1 cellular context compared by ENCODE assay signal in the genomic region with DNA sequence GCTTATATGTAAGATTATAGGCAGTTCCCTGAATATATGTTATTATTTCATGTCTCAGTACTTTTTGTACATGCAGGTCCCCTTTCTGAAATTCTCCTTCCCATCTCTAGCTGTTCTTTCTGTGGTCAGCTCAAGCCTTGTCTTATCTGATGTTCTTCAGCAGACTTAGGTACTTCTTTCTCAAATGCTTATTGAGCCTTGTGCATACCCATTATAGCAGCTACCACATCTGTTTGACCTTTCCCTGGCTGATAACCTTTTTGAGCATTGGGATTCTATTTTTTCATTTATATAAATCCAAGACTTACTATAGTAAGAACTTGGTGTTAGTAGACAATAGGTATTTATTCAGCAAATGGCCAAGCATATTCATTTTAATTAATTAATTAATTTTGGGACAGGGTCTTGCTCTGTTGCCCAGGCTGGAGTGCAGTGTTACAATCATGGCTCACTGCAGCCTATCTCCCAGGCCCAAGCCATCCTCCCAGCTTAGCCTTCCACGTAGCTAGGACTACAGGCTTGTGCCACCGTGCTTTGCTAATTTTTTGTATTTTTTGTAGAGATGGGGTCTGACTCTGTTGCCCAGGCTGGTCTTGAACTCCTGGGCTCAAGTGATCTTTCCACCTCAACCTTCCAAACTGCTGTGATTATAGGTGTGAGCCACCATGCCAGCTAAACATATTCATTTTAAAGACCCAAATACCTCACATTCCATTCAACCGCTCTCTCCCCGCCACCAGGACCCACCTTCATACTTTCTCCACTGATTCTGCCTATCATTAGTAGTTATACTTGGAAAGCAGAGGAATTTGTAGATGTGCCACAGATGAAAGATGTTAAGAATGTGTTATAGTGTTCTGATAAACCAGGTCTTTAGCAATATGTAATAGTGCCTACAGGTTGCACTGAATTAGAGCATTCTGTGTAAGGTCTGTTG.
TF ChIP-seq lines count a peak whose summit lies in the region.

No MANE protein-coding gene starts in this region.

TF ChIP-seq in SK-N-SH, 30 proteins besides CTCF, POLR2A, EP300 and RAD21 (continued from another document):
- TF ChIP-seq, protein P1, sequence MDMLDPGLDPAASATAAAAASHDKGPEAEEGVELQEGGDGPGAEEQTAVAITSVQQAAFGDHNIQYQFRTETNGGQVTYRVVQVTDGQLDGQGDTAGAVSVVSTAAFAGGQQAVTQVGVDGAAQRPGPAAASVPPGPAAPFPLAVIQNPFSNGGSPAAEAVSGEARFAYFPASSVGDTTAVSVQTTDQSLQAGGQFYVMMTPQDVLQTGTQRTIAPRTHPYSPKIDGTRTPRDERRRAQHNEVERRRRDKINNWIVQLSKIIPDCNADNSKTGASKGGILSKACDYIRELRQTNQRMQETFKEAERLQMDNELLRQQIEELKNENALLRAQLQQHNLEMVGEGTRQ (IDR thresholded peaks at IDR 0.05; ENCODE audit: borderline replicate concordance, low read depth, low read length): no peak
- TF ChIP-seq JUND (IDR thresholded peaks at IDR 0.05): no peak
- TF ChIP-seq, protein P2, sequence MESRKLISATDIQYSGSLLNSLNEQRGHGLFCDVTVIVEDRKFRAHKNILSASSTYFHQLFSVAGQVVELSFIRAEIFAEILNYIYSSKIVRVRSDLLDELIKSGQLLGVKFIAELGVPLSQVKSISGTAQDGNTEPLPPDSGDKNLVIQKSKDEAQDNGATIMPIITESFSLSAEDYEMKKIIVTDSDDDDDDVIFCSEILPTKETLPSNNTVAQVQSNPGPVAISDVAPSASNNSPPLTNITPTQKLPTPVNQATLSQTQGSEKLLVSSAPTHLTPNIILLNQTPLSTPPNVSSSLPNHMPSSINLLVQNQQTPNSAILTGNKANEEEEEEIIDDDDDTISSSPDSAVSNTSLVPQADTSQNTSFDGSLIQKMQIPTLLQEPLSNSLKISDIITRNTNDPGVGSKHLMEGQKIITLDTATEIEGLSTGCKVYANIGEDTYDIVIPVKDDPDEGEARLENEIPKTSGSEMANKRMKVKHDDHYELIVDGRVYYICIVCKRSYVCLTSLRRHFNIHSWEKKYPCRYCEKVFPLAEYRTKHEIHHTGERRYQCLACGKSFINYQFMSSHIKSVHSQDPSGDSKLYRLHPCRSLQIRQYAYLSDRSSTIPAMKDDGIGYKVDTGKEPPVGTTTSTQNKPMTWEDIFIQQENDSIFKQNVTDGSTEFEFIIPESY (IDR thresholded peaks at IDR 0.05; ENCODE audit: borderline replicate concordance, low read depth): no peak
- TF ChIP-seq, protein P3, sequence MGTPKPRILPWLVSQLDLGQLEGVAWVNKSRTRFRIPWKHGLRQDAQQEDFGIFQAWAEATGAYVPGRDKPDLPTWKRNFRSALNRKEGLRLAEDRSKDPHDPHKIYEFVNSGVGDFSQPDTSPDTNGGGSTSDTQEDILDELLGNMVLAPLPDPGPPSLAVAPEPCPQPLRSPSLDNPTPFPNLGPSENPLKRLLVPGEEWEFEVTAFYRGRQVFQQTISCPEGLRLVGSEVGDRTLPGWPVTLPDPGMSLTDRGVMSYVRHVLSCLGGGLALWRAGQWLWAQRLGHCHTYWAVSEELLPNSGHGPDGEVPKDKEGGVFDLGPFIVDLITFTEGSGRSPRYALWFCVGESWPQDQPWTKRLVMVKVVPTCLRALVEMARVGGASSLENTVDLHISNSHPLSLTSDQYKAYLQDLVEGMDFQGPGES (IDR thresholded peaks at IDR 0.05; ENCODE audit: low read depth, low read length): no peak
- TF ChIP-seq FOXJ3 (CRISPR knock-in tag; IDR thresholded peaks at IDR 0.05): no peak
- TF ChIP-seq TAF1 (IDR thresholded peaks at IDR 0.05; ENCODE audit: borderline replicate concordance, low read depth, low read length): no peak
- TF ChIP-seq, protein P4, sequence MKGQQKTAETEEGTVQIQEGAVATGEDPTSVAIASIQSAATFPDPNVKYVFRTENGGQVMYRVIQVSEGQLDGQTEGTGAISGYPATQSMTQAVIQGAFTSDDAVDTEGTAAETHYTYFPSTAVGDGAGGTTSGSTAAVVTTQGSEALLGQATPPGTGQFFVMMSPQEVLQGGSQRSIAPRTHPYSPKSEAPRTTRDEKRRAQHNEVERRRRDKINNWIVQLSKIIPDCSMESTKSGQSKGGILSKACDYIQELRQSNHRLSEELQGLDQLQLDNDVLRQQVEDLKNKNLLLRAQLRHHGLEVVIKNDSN (IDR thresholded peaks at IDR 0.05; ENCODE audit: borderline replicate concordance, low read depth): no peak
- TF ChIP-seq, protein P5, sequence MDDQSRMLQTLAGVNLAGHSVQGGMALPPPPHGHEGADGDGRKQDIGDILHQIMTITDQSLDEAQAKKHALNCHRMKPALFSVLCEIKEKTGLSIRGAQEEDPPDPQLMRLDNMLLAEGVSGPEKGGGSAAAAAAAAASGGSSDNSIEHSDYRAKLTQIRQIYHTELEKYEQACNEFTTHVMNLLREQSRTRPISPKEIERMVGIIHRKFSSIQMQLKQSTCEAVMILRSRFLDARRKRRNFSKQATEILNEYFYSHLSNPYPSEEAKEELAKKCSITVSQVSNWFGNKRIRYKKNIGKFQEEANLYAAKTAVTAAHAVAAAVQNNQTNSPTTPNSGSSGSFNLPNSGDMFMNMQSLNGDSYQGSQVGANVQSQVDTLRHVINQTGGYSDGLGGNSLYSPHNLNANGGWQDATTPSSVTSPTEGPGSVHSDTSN (IDR thresholded peaks at IDR 0.05): no peak
- no peak for TF ChIP-seq SMC3 (IDR thresholded peaks at IDR 0.05; ENCODE audit: low read depth, low read length)
- no peak for TF ChIP-seq MEF2A (IDR thresholded peaks at IDR 0.05; ENCODE audit: borderline replicate concordance, low read depth)
- no peak for TF ChIP-seq RXRA (IDR thresholded peaks at IDR 0.05; ENCODE audit: borderline replicate concordance, low read depth)
- TF ChIP-seq EZH2phosphoT487 (IDR thresholded peaks at IDR 0.05; ENCODE audit: borderline replicate concordance, low read depth): no peak
